In the genomic region with DNA sequence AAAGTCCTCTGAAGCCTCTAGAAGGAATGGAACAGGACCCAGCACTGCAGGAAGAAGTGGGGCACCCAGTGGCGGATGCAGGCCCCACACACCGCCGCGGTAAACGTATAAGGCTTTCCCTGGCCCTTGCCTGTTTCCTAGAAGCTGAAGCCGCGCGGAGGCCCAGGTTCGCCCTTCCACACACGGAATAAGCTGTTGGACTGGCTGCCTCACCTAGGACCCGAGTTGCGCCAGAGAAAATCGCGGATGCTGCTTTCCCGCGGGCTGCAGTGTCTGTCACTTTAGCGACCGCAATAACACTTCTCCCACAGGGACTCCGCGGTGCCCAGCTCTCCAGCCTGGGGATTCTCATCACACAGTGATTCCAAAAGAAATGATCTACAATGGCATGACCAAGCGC, we compare ENCODE assay signal across 22 cellular contexts.
A peak's percentile ranks its signal among the peaks of the same experiment; 100 is the strongest.
DNase-seq lines count a peak whose midpoint lies in the region; ATAC-seq, FAIRE-seq and TF ChIP-seq lines count a peak whose summit lies in the region.
"Had no signal": no experiment of that assay in that cellular context is flagged by ENCODE, and none has a peak within 500 bp of the region (broad histone marks: within the 10 kb centered on the region; RNA-seq: fewer than 3 reads in every experiment).

No MANE protein-coding gene starts in this region.

- H3K9me3 ChIP-seq in kidney (ENCODE audit: control insufficient read depth in 1 of 2, low read length in 2 of 2), result no peaks in the 10 kb centered on the region
- H3K9me3 ChIP-seq in spleen, result peaks cover 0 to 76% (median 54%) of the 10 kb centered on the region in 8 donors

- H3K9me3 Mint-ChIP-seq in activated naive CD4-positive, alpha-beta T cell treated with anti-CD3 and anti-CD28 coated beads for 36 hours, result peaks cover 22% of the 10 kb centered on the region

- H3K9ac ChIP-seq in kidney (ENCODE audit: low read length in 2 of 2), result no peak overlapping the region
- H3K9ac ChIP-seq: BLaER1 had no signal

- intact Hi-C loops in cardiac septum (cut with DNase I), result no loop called here
- intact Hi-C loops in Right ventricle myocardium superior (cut with DNase I), result no loop called here
- intact Hi-C loops in kidney (cut with DNase I), result no loop called here
- intact Hi-C loops in spleen (cut with DNase I; ENCODE audit: low total_unique reads), result no loop called here
- intact Hi-C loops in activated naive CD4-positive, alpha-beta T cell treated with anti-CD3 and anti-CD28 coated beads for 36 hours (cut with micrococcal nuclease), result no loop called here

- 75 to 89% (median 80%) methylated on average over 21 of the region's 21 CpGs for WGBS in spleen, 5 donors

- TF ChIP-seq POLR2A in spleen (IDR thresholded peaks at IDR 0.05), result no peak

- no peaks in the 10 kb centered on the region for H3K4me1 Mint-ChIP-seq in activated naive CD4-positive, alpha-beta T cell treated with anti-CD3 and anti-CD28 coated beads for 36 hours (ENCODE audit: low read depth)
- H3K4me1 Mint-ChIP-seq: CD14-positive monocyte; CD4-positive, alpha-beta memory T cell had no signal

- H3K27ac ChIP-seq in kidney (ENCODE audit: low read depth in 2 of 2, low read length in 2 of 2), result no peak overlapping the region
- H3K27ac ChIP-seq in spleen, result no peak overlapping the region
- H3K27ac ChIP-seq: BLaER1, HL-60 had no signal

- no peak for ATAC-seq in Right ventricle myocardium superior (ENCODE audit: poor library complexity)
- no peak for ATAC-seq in GM21619 (IDR thresholded peaks at IDR 0.05; ENCODE audit: unreplicated experiment)
- ATAC-seq: HCT116 had no signal

- no peaks in the 10 kb centered on the region for H3K36me3 Mint-ChIP-seq in activated naive CD4-positive, alpha-beta T cell treated with anti-CD3 and anti-CD28 coated beads for 36 hours (ENCODE audit: low read depth)
- H3K36me3 Mint-ChIP-seq: CD14-positive monocyte; CD4-positive, alpha-beta memory T cell had no signal

- DNase-seq in cardiac septum (ENCODE audit: low spot score) (peak; percentile 36), Right ventricle myocardium superior (no peak), kidney (peak; percentile 49), spleen (peak; percentile 54), mucosa of gallbladder (ENCODE audit: low spot score) (no peak)
- no peak for DNase-seq in activated naive CD4-positive, alpha-beta T cell treated with anti-CD3 and anti-CD28 coated beads for 36 hours
- DNase-seq: 8988T; Calu3; CD4-positive, alpha-beta memory T cell; DND-41; EL; GOT3; H7; HFFc6 had no signal

- H3K27ac Mint-ChIP-seq in activated naive CD4-positive, alpha-beta T cell treated with anti-CD3 and anti-CD28 coated beads for 36 hours, result no peak overlapping the region
- H3K27ac Mint-ChIP-seq: CD14-positive monocyte; CD4-positive, alpha-beta memory T cell; HFFc6 had no signal

- H3K36me3 ChIP-seq in kidney (ENCODE audit: control insufficient read depth in 1 of 2, insufficient read depth in 2 of 2, low read length in 2 of 2), result no peaks in the 10 kb centered on the region
- no peaks in the 10 kb centered on the region for H3K36me3 ChIP-seq in spleen
- H3K36me3 ChIP-seq: BLaER1 had no signal

- H3K4me3 ChIP-seq in kidney (ENCODE audit: low read length in 2 of 2), result no peak overlapping the region
- no peak overlapping the region for H3K4me3 ChIP-seq in spleen
- H3K4me3 ChIP-seq: BLaER1 had no signal

- H3K4me1 ChIP-seq in kidney (ENCODE audit: control insufficient read depth in 1 of 2, insufficient read depth in 1 of 2, low read depth in 1 of 2, low read length in 2 of 2) (no peaks in the 10 kb centered on the region), spleen (no peaks in the 10 kb centered on the region)
- H3K4me1 ChIP-seq: BLaER1 had no signal

- H3K27me3 ChIP-seq in spleen (replicated peaks in 1 of 7), result no peaks in the 10 kb centered on the region
- H3K27me3 ChIP-seq: BLaER1 had no signal

- no peaks in the 10 kb centered on the region for H3K27me3 Mint-ChIP-seq in activated naive CD4-positive, alpha-beta T cell treated with anti-CD3 and anti-CD28 coated beads for 36 hours (ENCODE audit: low read depth)
- H3K27me3 Mint-ChIP-seq: CD4-positive, alpha-beta memory T cell had no signal

- no peak overlapping the region for H3K4me3 Mint-ChIP-seq in activated naive CD4-positive, alpha-beta T cell treated with anti-CD3 and anti-CD28 coated beads for 36 hours
- H3K4me3 Mint-ChIP-seq: CD14-positive monocyte; CD4-positive, alpha-beta memory T cell; HFFc6 had no signal

- TF ChIP-seq CTCF in kidney (IDR thresholded peaks at IDR 0.05; ENCODE audit: borderline replicate concordance, extremely low read depth, insufficient read depth) (no peak), spleen (IDR thresholded peaks at IDR 0.05 in 8 of 11, conservative IDR thresholded peaks at IDR 0.05 in 3 of 11) (no peak)

- CTCF ChIA-PET in activated naive CD4-positive, alpha-beta T cell treated with anti-CD3 and anti-CD28 coated beads for 36 hours (lab: Charles Lee), result no interaction called here

- FAIRE-seq in kidney (lab: Jason Lieb, UNC), result no peak
- FAIRE-seq: G401.6, GM12892, GM18507 had no signal

Comparison
In these comparisons a context has a peak if more than half of its experiments do, and no peak if none do; other contexts are left out.
1. DNase-seq: peak in cardiac septum (single experiment), kidney (single experiment) and spleen (single experiment); none in Right ventricle myocardium superior (single experiment), mucosa of gallbladder (single experiment) and activated naive CD4-positive, alpha-beta T cell treated with anti-CD3 and anti-CD28 coated beads for 36 hours (single experiment).